In the genomic region with DNA sequence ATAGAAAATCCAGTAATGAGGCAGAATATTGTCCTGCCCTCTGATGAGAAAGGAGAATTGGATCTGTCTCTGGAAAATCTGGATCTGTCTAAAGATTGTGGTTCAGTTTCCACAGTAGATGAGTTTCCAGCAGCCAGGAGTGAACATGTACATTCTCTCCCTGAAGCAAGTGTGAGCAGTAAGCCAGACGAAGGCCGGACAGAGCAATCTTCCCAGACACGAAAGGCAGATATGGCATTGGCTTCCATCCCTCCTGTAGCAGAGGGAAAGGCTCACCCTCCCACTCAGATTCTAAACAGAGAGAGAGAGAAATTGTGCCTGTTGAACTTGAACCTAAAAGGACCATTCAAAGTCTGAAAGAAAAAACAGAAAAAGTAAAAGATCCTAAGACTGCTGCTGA, we compare ENCODE assay signal across 26 cellular contexts.
"Had no signal": no experiment of that assay in that cellular context is flagged by ENCODE, and none has a peak within 500 bp of the region (broad histone marks: within the 10 kb centered on the region; RNA-seq: fewer than 3 reads in every experiment).

No MANE protein-coding gene starts in this region.

- H3K27me3 ChIP-seq: breast epithelium, esophagus squamous epithelium, upper lobe of left lung had no signal

- H3K27me3 Mint-ChIP-seq: central memory CD8-positive, alpha-beta T cell; dendritic cell treated with granulocyte-macrophage colony-stimulating factor and Interleukin-4, amounts not matched to agents 40 ng/mL and 50 ng/mL, for 4 days; natural killer cell treated with Interleukin-12 subunit alpha and Interleukin-12 subunit beta and Interleukin-15 and Interleukin-18, amount 100 ng/mL, for 72 hours; stimulated activated naive CD8-positive, alpha-beta T cell treated with anti-CD3 and anti-CD28 coated beads, Interleukin-15, Interleukin-2, amounts not matched to agents 100 ng/mL and 50 ng/mL, for 24 hours; T-cell had no signal

- FAIRE-seq: frontal cortex had no signal

- H3K4me3 Mint-ChIP-seq: activated naive CD4-positive, alpha-beta T cell treated with anti-CD3 and anti-CD28 coated beads, Interleukin-2, amount 10 ng/mL, durations not matched to agents 7 days and 5 days; activated T-helper 1 cell treated with anti-CD3 and anti-CD28 coated beads, Interleukin-12 subunit alpha, Interleukin-12 subunit beta, Interleukin-2, Interleukin-4 antibody, amounts not matched to agents 30 ng/mL and 10 ng/mL and 1 ng/mL, durations not matched to agents 14 hours and 24 hours and 36 hours; central memory CD8-positive, alpha-beta T cell; dendritic cell treated with granulocyte-macrophage colony-stimulating factor and Interleukin-4, amounts not matched to agents 40 ng/mL and 50 ng/mL, for 4 days; natural killer cell treated with Interleukin-12 subunit alpha and Interleukin-12 subunit beta and Interleukin-15 and Interleukin-18, amount 100 ng/mL, for 72 hours; stimulated activated naive CD8-positive, alpha-beta T cell treated with anti-CD3 and anti-CD28 coated beads, Interleukin-15, Interleukin-2, amounts not matched to agents 100 ng/mL and 50 ng/mL, for 24 hours; T-cell; T-helper 2 cell treated with Interferon-gamma antibody and Interleukin-4, amounts not matched to agents 5 μg/mL and 100 μg/mL, for 36 hours had no signal

- H3K27ac ChIP-seq: breast epithelium, epithelial cell of prostate, esophagus squamous epithelium, skin epidermis, upper lobe of left lung had no signal

- H3K9me3 Mint-ChIP-seq: activated T-helper 1 cell treated with anti-CD3 and anti-CD28 coated beads, Interleukin-12 subunit alpha, Interleukin-12 subunit beta, Interleukin-2, Interleukin-4 antibody, amounts not matched to agents 30 ng/mL and 10 ng/mL and 1 ng/mL, durations not matched to agents 14 hours and 24 hours and 36 hours; central memory CD8-positive, alpha-beta T cell; dendritic cell treated with granulocyte-macrophage colony-stimulating factor and Interleukin-4, amounts not matched to agents 40 ng/mL and 50 ng/mL, for 4 days; natural killer cell treated with Interleukin-12 subunit alpha and Interleukin-12 subunit beta and Interleukin-15 and Interleukin-18, amount 100 ng/mL, for 72 hours had no signal

- H3K27ac Mint-ChIP-seq: activated naive CD4-positive, alpha-beta T cell treated with anti-CD3 and anti-CD28 coated beads, Interleukin-2, amount 10 ng/mL, durations not matched to agents 7 days and 5 days; activated T-helper 1 cell treated with anti-CD3 and anti-CD28 coated beads, Interleukin-12 subunit alpha, Interleukin-12 subunit beta, Interleukin-2, Interleukin-4 antibody, amounts not matched to agents 30 ng/mL and 10 ng/mL and 1 ng/mL, durations not matched to agents 14 hours and 24 hours and 36 hours; dendritic cell treated with granulocyte-macrophage colony-stimulating factor and Interleukin-4, amounts not matched to agents 40 ng/mL and 50 ng/mL, for 4 days; natural killer cell treated with Interleukin-12 subunit alpha and Interleukin-12 subunit beta and Interleukin-15 and Interleukin-18, amount 100 ng/mL, for 72 hours; stimulated activated naive CD8-positive, alpha-beta T cell treated with anti-CD3 and anti-CD28 coated beads, Interleukin-15, Interleukin-2, amounts not matched to agents 100 ng/mL and 50 ng/mL, for 24 hours; T-helper 2 cell treated with Interferon-gamma antibody and Interleukin-4, amounts not matched to agents 5 μg/mL and 100 μg/mL, for 36 hours had no signal

- H3K9me3 ChIP-seq: breast epithelium, esophagus squamous epithelium, upper lobe of left lung had no signal

- DNase-seq: activated CD4-positive, alpha-beta T cell treated with anti-CD3 and anti-CD28 coated beads for 48 hours; activated CD4-positive, alpha-beta T cell treated with anti-CD3 and anti-CD28 coated beads, Interleukin-2, amount 50 U/mL, for 48 hours; activated CD8-positive, alpha-beta memory T cell treated with anti-CD3 and anti-CD28 coated beads for 24 hours; activated effector memory CD4-positive, alpha-beta T cell treated with anti-CD3 and anti-CD28 coated beads, Interleukin-2, amount 50 U/mL, for 16 hours; activated naive CD4-positive, alpha-beta T cell treated with anti-CD3 and anti-CD28 coated beads, Interleukin-2, amount 10 ng/mL, durations not matched to agents 7 days and 5 days; esophagus squamous epithelium; islet precursor cell; mammary epithelial cell; midbrain; posterior cingulate gyrus; stimulated activated CD4-positive, alpha-beta T cell treated with anti-CD3 and anti-CD28 coated beads, Interleukin-12 subunit alpha, Interleukin-12 subunit beta, amount 100 ng/mL, for 4 hours; stimulated activated CD4-positive, alpha-beta T cell treated with anti-CD3 and anti-CD28 coated beads, Interleukin-4, amount 100 ng/mL, for 1 hour; T-cell; upper lobe of left lung had no signal

- ATAC-seq: activated CD4-positive, CD25-positive, alpha-beta regulatory T cell treated with anti-CD3 and anti-CD28 coated beads, Interleukin-2, amount 50 U/mL, for 24 hours; sciatic nerve; T-cell had no signal
